ENCODE assay signal across 1 cellular context in the genomic region with DNA sequence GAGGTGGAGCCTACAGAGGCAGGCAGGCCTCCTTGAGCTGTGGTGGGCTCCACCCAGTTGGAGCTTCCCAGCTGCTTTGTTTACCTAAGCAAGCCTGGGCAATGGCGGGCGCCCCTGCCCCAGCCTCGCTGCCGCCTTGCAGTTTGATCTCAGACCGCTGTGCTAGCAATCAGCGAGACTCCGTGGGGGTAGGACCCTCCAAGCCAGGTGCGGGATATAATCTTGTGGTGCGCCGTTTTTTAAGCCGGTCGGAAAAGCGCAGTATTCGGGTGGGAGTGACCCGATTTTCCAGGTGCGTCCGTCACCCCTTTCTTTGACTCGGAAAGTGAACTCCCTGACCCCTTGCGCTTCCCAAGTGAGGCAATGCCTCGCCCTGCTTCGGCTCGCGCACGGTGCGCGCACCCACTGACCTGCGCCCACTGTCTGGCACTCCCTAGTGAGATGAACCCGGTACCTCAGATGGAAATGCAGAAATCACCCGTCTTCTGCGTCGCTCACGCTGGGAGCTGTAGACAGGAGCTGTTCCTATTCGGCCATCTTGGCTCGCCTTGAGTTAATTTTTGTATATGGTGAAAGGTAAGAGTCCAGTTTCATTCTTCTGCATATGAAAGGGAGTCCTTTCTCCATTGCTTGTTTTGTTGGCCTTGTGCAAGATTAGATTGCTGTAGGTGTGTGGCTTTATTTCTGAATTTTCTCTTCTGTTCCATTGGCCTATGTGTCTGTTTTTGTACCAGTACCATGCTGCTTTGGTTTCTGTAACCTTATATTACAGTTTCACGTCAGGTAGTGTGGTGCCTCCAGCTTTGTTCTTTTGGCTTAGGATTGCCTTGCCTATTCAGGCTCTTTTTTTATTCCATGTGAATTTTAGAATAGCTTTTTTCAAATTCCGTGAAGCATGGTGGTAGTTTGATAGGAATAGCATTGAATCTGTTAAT.
TF ChIP-seq lines count a peak whose summit lies in the region.

No MANE protein-coding gene starts in this region.

TF ChIP-seq in H1, 55 proteins besides CTCF, POLR2A, EP300 and RAD21:
- TF ChIP-seq YY1 (IDR thresholded peaks at IDR 0.05; ENCODE audit: low read depth, low read length): 0 out of 2 replicates have a peak, but pooled peaks have one; percentile 33
